Comparison of ENCODE assay signal across 1 cellular context in genomic region chr10:1130995-1131790, GRCh38.
TF ChIP-seq lines count a peak whose summit lies in the region.

No MANE protein-coding gene starts in this region.

TF ChIP-seq in WTC11, 78 proteins besides CTCF, POLR2A, EP300 and RAD21 (continued from another document):
- TF ChIP-seq E2F1 (CRISPR knock-in tag; IDR thresholded peaks at IDR 0.05) (no peak), FOXP4 (CRISPR knock-in tag; IDR thresholded peaks at IDR 0.05) (no peak), ZNF425 (CRISPR knock-in tag; conservative IDR thresholded peaks at IDR 0.05) (no peak), ATF3 (CRISPR knock-in tag; conservative IDR thresholded peaks at IDR 0.05) (no peak), NFATC4 (CRISPR knock-in tag; IDR thresholded peaks at IDR 0.05) (no peak), GTF2I (CRISPR knock-in tag; conservative IDR thresholded peaks at IDR 0.05) (no peak), ETV6 (CRISPR knock-in tag; IDR thresholded peaks at IDR 0.05) (no peak)
TF ChIP-seq in WTC11: peak in this region for 0.
